ENCODE assay signal across 7 cellular contexts in the genomic region with DNA sequence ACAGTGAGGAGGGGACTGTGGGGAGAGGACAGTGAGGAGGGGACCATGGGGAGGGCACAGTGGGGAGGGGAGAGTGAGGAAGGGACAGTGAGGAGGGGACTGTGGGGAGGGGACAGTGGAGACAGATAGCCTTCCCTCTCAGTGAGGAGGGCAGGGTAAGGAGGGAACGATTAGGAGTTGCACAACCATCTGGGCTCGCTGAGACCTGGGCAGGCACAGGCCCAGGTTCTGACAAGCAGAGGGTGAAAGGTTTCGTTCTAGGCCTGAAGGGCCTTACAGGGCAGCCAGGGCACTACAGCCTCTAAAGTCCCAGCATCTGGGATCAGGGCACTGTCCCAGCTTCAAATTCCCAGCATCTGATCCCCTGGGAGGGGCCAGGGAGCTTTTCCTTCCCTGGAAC. TPM values are rescaled to one million over a fixed set of nuclear protein-coding genes. Genes with fewer than 3 reads are reported as not detected.
"Had no signal": no experiment of that assay in that cellular context is flagged by ENCODE, and none has a peak within 500 bp of the region (broad histone marks: within the 10 kb centered on the region; RNA-seq: fewer than 3 reads in every experiment).

No MANE protein-coding gene starts in this region.

RNA-seq across cellular contexts. Expression of gene HBM, which starts 2.1 kb away (rescaled TPM):
- total RNA-seq: activated CD4-positive, alpha-beta memory T cell treated with anti-CD3 and anti-CD28 coated beads, Interleukin-2, amount 10 ng/mL, durations not matched to agents 7 days and 5 days; activated CD4-positive, alpha-beta T cell treated with anti-CD3 and anti-CD28 coated beads for 36 hours; activated CD8-positive, alpha-beta memory T cell treated with anti-CD3 and anti-CD28 coated beads for 36 hours; activated T-helper 2 cell treated with anti-CD3 and anti-CD28 coated beads, Interferon-gamma antibody, Interleukin-2, Interleukin-4, amounts not matched to agents 10 μg/mL and 5 μg/mL and 100 μg/mL, durations not matched to agents 14 hours and 24 hours and 36 hours; ascending aorta; Peyer's patch; T-helper 2 cell treated with Interferon-gamma antibody and Interleukin-4, amounts not matched to agents 100 ng/mL and 5 ng/mL, for 36 hours had no signal

RNA-seq across cellular contexts. Expression of gene HBA2, which starts 9.0 kb away (rescaled TPM):
- total RNA-seq: activated CD4-positive, alpha-beta memory T cell treated with anti-CD3 and anti-CD28 coated beads, Interleukin-2, amount 10 ng/mL, durations not matched to agents 7 days and 5 days; activated CD4-positive, alpha-beta T cell treated with anti-CD3 and anti-CD28 coated beads for 36 hours; activated CD8-positive, alpha-beta memory T cell treated with anti-CD3 and anti-CD28 coated beads for 36 hours; T-helper 2 cell treated with Interferon-gamma antibody and Interleukin-4, amounts not matched to agents 100 ng/mL and 5 ng/mL, for 36 hours had no signal

RNA-seq across cellular contexts. Expression of gene HBZ, which starts 11.3 kb away (rescaled TPM):
- total RNA-seq: activated CD4-positive, alpha-beta memory T cell treated with anti-CD3 and anti-CD28 coated beads, Interleukin-2, amount 10 ng/mL, durations not matched to agents 7 days and 5 days; activated CD4-positive, alpha-beta T cell treated with anti-CD3 and anti-CD28 coated beads for 36 hours; activated CD8-positive, alpha-beta memory T cell treated with anti-CD3 and anti-CD28 coated beads for 36 hours; activated T-helper 2 cell treated with anti-CD3 and anti-CD28 coated beads, Interferon-gamma antibody, Interleukin-2, Interleukin-4, amounts not matched to agents 10 μg/mL and 5 μg/mL and 100 μg/mL, durations not matched to agents 14 hours and 24 hours and 36 hours; ascending aorta; Peyer's patch; T-helper 2 cell treated with Interferon-gamma antibody and Interleukin-4, amounts not matched to agents 100 ng/mL and 5 ng/mL, for 36 hours had no signal

RNA-seq across cellular contexts. Expression of gene HBA1, which starts 12.8 kb away (rescaled TPM):
- total RNA-seq: activated CD4-positive, alpha-beta memory T cell treated with anti-CD3 and anti-CD28 coated beads, Interleukin-2, amount 10 ng/mL, durations not matched to agents 7 days and 5 days; activated CD4-positive, alpha-beta T cell treated with anti-CD3 and anti-CD28 coated beads for 36 hours; activated CD8-positive, alpha-beta memory T cell treated with anti-CD3 and anti-CD28 coated beads for 36 hours; activated T-helper 2 cell treated with anti-CD3 and anti-CD28 coated beads, Interferon-gamma antibody, Interleukin-2, Interleukin-4, amounts not matched to agents 10 μg/mL and 5 μg/mL and 100 μg/mL, durations not matched to agents 14 hours and 24 hours and 36 hours; Peyer's patch; T-helper 2 cell treated with Interferon-gamma antibody and Interleukin-4, amounts not matched to agents 100 ng/mL and 5 ng/mL, for 36 hours had no signal

RNA-seq across cellular contexts. Expression of gene HBQ1, which starts 16.6 kb away (rescaled TPM):
- total RNA-seq: activated CD4-positive, alpha-beta memory T cell treated with anti-CD3 and anti-CD28 coated beads, Interleukin-2, amount 10 ng/mL, durations not matched to agents 7 days and 5 days; ascending aorta; Peyer's patch; T-helper 2 cell treated with Interferon-gamma antibody and Interleukin-4, amounts not matched to agents 100 ng/mL and 5 ng/mL, for 36 hours had no signal
